8 cellular contexts compared by ENCODE assay signal in genomic region chr1:37634554-37635308, GRCh38. TPM values are rescaled to one million over a fixed set of nuclear protein-coding genes. Genes with fewer than 3 reads are reported as not detected.
A peak's percentile ranks its signal among the peaks of the same experiment; 100 is the strongest.
DNase-seq lines count a peak whose midpoint lies in the region; ATAC-seq and TF ChIP-seq lines count a peak whose summit lies in the region.

TSS of gene RSPO1 (minus strand) at chr1:37634892. CDS start at chr1:37629661, 5,231 bp downstream.

- H3K27me3 ChIP-seq in esophagus muscularis mucosa, result peaks cover 6 to 99% (median 37%) of the 10 kb centered on the region in 4 donors

- intact Hi-C loops in esophagus muscularis mucosa (cut with DNase I), result no loop called here

- TF ChIP-seq POLR2A in esophagus muscularis mucosa (IDR thresholded peaks at IDR 0.05; ENCODE audit: low read depth), result no peak

- H3K4me1 ChIP-seq in esophagus muscularis mucosa, result peaks cover 12 to 22% (median 17%) of the 10 kb centered on the region in 4 donors

- WGBS in esophagus muscularis mucosa, result 2% methylated on average over 23 of the region's 72 CpGs

- H3K9me3 ChIP-seq in esophagus muscularis mucosa, result no peaks in the 10 kb centered on the region

- H3K4me3 ChIP-seq in esophagus muscularis mucosa, result peak within 1 kb of the TSS; percentile 45 to 62 (median 46)

- no peak for TF ChIP-seq EP300 in esophagus muscularis mucosa (IDR thresholded peaks at IDR 0.05)

- peak; percentile 68 for DNase-seq in D341Med (ENCODE audit: low spot score)
- peak; percentile 72 for DNase-seq in NCI-H510A (lab: John Stamatoyannopoulos, UW)
- DNase-seq in esophagus muscularis mucosa (ENCODE audit: extremely low spot score), result no peak
- DNase-seq in omental fat pad (ENCODE audit: low spot score), result no peak
- DNase-seq in midbrain (lab: John Stamatoyannopoulos, UW), result no peak
- no peak for DNase-seq in inferior parietal cortex (ENCODE audit: extremely low spot score)
- DNase-seq in activated CD4-positive, alpha-beta T cell treated with anti-CD3 and anti-CD28 coated beads for 1 hour, result no peak

- H3K36me3 ChIP-seq in esophagus muscularis mucosa, result no peaks in the 10 kb centered on the region

- ATAC-seq in omental fat pad (ENCODE audit: low FRiP score) (peak; percentile 80), GM18519 (IDR thresholded peaks at IDR 0.05; ENCODE audit: low FRiP score, unreplicated experiment) (no peak)

- H3K27ac ChIP-seq in esophagus muscularis mucosa (replicated peaks in 1 of 4), result peak within 1 kb of the TSS in 1 of 4 donors; percentile 27

- TF ChIP-seq CTCF in esophagus muscularis mucosa (IDR thresholded peaks at IDR 0.05), result no peak
- no peak for TF ChIP-seq CTCF in omental fat pad (IDR thresholded peaks at IDR 0.05)

RNA-seq across cellular contexts. Expression of gene RSPO1, which starts in this region (rescaled TPM):
- total RNA-seq in esophagus muscularis mucosa, result 1 to 10 TPM; 1.0 to 1.8 (median 1.5) TPM
- 10 to 100 TPM in 3 of 4 donors, 1 to 10 TPM in 1; 1.7 to 47.3 (median 13.5) TPM for total RNA-seq in omental fat pad

Comparison
In these comparisons a context has a peak if more than half of its experiments do, and no peak if none do; other contexts are left out.
1. DNase-seq: peak in D341Med (single experiment) and NCI-H510A (single experiment); none in esophagus muscularis mucosa (single experiment), omental fat pad (single experiment), midbrain (single experiment), inferior parietal cortex (single experiment) and activated CD4-positive, alpha-beta T cell treated with anti-CD3 and anti-CD28 coated beads for 1 hour (single experiment).